ENCODE assay signal across 19 cellular contexts in genomic region chr10:60082341-60083038, GRCh38.
DNase-seq lines count a peak whose midpoint lies in the region; TF ChIP-seq lines count a peak whose summit lies in the region.
"Had no signal": no experiment of that assay in that cellular context is flagged by ENCODE, and none has a peak within 500 bp of the region (broad histone marks: within the 10 kb centered on the region; RNA-seq: fewer than 3 reads in every experiment).

No MANE protein-coding gene starts in this region.

- no peak overlapping the region for H4K8ac ChIP-seq in mesenchymal stem cell (ENCODE audit: low read length)

- H3K27me3 ChIP-seq in GM23248 (replicated peaks; ENCODE audit: insufficient read depth) (no peaks in the 10 kb centered on the region), MG63 (no peaks in the 10 kb centered on the region), mesenchymal stem cell (ENCODE audit: control insufficient read depth in 1 of 2, insufficient read depth in 1 of 2, low read length in 2 of 2) (no peaks in the 10 kb centered on the region), smooth muscle cell (ENCODE audit: low read depth) (no peaks in the 10 kb centered on the region), left ventricle myocardium inferior (ENCODE audit: low read depth) (no peaks in the 10 kb centered on the region)
- H3K27me3 ChIP-seq: colonic mucosa had no signal

- H2AK5ac ChIP-seq in mesenchymal stem cell (ENCODE audit: low read length, severe bottlenecking): no peak overlapping the region

- no peak overlapping the region for H4K91ac ChIP-seq in mesenchymal stem cell (ENCODE audit: low read length)

- no peak overlapping the region for H2BK12ac ChIP-seq in mesenchymal stem cell (ENCODE audit: low read length in 2 of 2)

- no peak overlapping the region for H3K18ac ChIP-seq in mesenchymal stem cell (ENCODE audit: low read depth in 1 of 2, low read length in 2 of 2)

- no peak overlapping the region for H2BK15ac ChIP-seq in mesenchymal stem cell (ENCODE audit: low read depth, poor library complexity, severe bottlenecking)

- no peaks in the 10 kb centered on the region for H3K79me1 ChIP-seq in mesenchymal stem cell (replicated peaks; ENCODE audit: low read length, poor library complexity, severe bottlenecking)

- H3K4me2 ChIP-seq in GM23248 (ENCODE audit: unreplicated experiment) (peak overlapping the region; percentile 32), mesenchymal stem cell (ENCODE audit: low read length, poor library complexity, severe bottlenecking) (no peak overlapping the region), smooth muscle cell (no peak overlapping the region)

- no peak overlapping the region for H3K9ac ChIP-seq in GM23248
- peak overlapping the region; percentile 57 for H3K9ac ChIP-seq in mesenchymal stem cell (ENCODE audit: low read length)
- no peak overlapping the region for H3K9ac ChIP-seq in smooth muscle cell (ENCODE audit: low read depth)

- H3K23ac ChIP-seq in mesenchymal stem cell (ENCODE audit: low read length in 2 of 2): no peak overlapping the region

- in situ Hi-C loops in GM23248 (cut with MboI): no loop called here

- WGBS in GM23248 (ENCODE audit: low coverage in 1 of 2, low lambda C conversion rate in 2 of 2, missing lambda C conversion rate in 2 of 2), 2 experiments: 55 to 56% methylated on average over 10 of the region's 10 CpGs
- 80% methylated on average over 10 of the region's 10 CpGs for WGBS in mesenchymal stem cell
- WGBS in smooth muscle cell (ENCODE audit: low lambda C conversion rate): 68% methylated on average over 10 of the region's 10 CpGs

- TF ChIP-seq CTCF in coronary artery (IDR thresholded peaks at IDR 0.05): no peak
- no peak for TF ChIP-seq CTCF in smooth muscle cell (IDR thresholded peaks at IDR 0.05; ENCODE audit: borderline replicate concordance, insufficient read depth, poor library complexity, severe bottlenecking)
- TF ChIP-seq CTCF in left ventricle myocardium inferior (IDR thresholded peaks at IDR 0.05; ENCODE audit: borderline replicate concordance): no peak

- H2BK120ac ChIP-seq in mesenchymal stem cell (ENCODE audit: low read depth, low read length): no peak overlapping the region

- peak overlapping the region; percentile 58; the same call in 1 of the 2 replicates for H2AFZ ChIP-seq in GM23248
- no peak overlapping the region for H2AFZ ChIP-seq in mesenchymal stem cell (ENCODE audit: low read depth, low read length)
- H2AFZ ChIP-seq in smooth muscle cell (ENCODE audit: low read depth): no peak overlapping the region

- no peak overlapping the region for H3K4ac ChIP-seq in mesenchymal stem cell (ENCODE audit: low read depth in 1 of 2, low read length in 2 of 2)

- no peak overlapping the region for H3K14ac ChIP-seq in mesenchymal stem cell (ENCODE audit: low read length in 2 of 2)

- H3K4me3 ChIP-seq in GM23248 (0 out of 2 replicates have a peak overlapping the region, but pooled peaks have one; percentile 4), MG63 (peak overlapping the region; percentile 26), coronary artery (peak overlapping the region; percentile 31), mesenchymal stem cell (ENCODE audit: insufficient read depth in 1 of 2, low read depth in 1 of 2, low read length in 2 of 2) (no peak overlapping the region), smooth muscle cell (no peak overlapping the region), left ventricle myocardium inferior (no peak overlapping the region)
- H3K4me3 ChIP-seq: colonic mucosa had no signal

- intact Hi-C loops in left ventricle myocardium inferior (cut with micrococcal nuclease): no loop called here

- H3K79me2 ChIP-seq in GM23248 (ENCODE audit: insufficient read depth): no peaks in the 10 kb centered on the region
- H3K79me2 ChIP-seq in smooth muscle cell (ENCODE audit: low read depth): no peaks in the 10 kb centered on the region

- no peaks in the 10 kb centered on the region for H3K9me3 ChIP-seq in GM23248 (ENCODE audit: low read depth)
- no peaks in the 10 kb centered on the region for H3K9me3 ChIP-seq in MG63
- no peaks in the 10 kb centered on the region for H3K9me3 ChIP-seq in mesenchymal stem cell (ENCODE audit: control insufficient read depth, low read length)
- H3K9me3 ChIP-seq in smooth muscle cell (replicated peaks; ENCODE audit: low read depth): no peaks in the 10 kb centered on the region
- no peaks in the 10 kb centered on the region for H3K9me3 ChIP-seq in left ventricle myocardium inferior (replicated peaks)
- H3K9me3 ChIP-seq: colonic mucosa had no signal

- H3F3A ChIP-seq in GM23248 (ENCODE audit: insufficient read depth) (no peaks in the 10 kb centered on the region), smooth muscle cell (ENCODE audit: low read depth) (no peaks in the 10 kb centered on the region)

- no peaks in the 10 kb centered on the region for H3K36me3 ChIP-seq in GM23248 (ENCODE audit: low read depth)
- no peaks in the 10 kb centered on the region for H3K36me3 ChIP-seq in MG63
- no peaks in the 10 kb centered on the region for H3K36me3 ChIP-seq in mesenchymal stem cell (ENCODE audit: control insufficient read depth in 1 of 2, insufficient read depth in 2 of 2, low read depth in 1 of 2, low read length in 2 of 2)
- H3K36me3 ChIP-seq in smooth muscle cell (ENCODE audit: low read depth): peaks cover 9% of the 10 kb centered on the region
- peaks cover 43% of the 10 kb centered on the region for H3K36me3 ChIP-seq in left ventricle myocardium inferior
- H3K36me3 ChIP-seq: colonic mucosa had no signal

- no peaks in the 10 kb centered on the region for H3K9me2 ChIP-seq in GM23248 (ENCODE audit: insufficient read depth)

- DNase-seq in GM23248 (peak; percentile 10), MG63 (no peak), coronary artery (ENCODE audit: low spot score) (no peak), mesenchymal stem cell (no peak), NCI-H2171 (lab: John Stamatoyannopoulos, UW) (no peak), smooth muscle cell (lab: John Stamatoyannopoulos, UW; ENCODE audit: unreplicated experiment) (no peak), NCI-H774 (lab: John Stamatoyannopoulos, UW) (no peak), left ventricle myocardium inferior (no peak)
- DNase-seq: activated CD4-positive, alpha-beta T cell treated with anti-CD3 and anti-CD28 coated beads for 4 hours; activated CD8-positive, alpha-beta memory T cell treated with anti-CD3 and anti-CD28 coated beads for 24 hours; activated naive CD4-positive, alpha-beta T cell treated with Interleukin-2 at 50 U/mL for 16 hours; activated T-cell treated with anti-CD3 and anti-CD28 coated beads, Interleukin-2, amount 50 U/mL, for 24 hours; amniotic stem cell; colonic mucosa; NCI-H1436; NCI-H526 treated with DMSO at 0.1 percent for 48 hours; occipital lobe; small intestine had no signal

- H3K27ac ChIP-seq in GM23248 (no peak overlapping the region), coronary artery (no peak overlapping the region), mesenchymal stem cell (ENCODE audit: low read length, poor library complexity, severe bottlenecking) (no peak overlapping the region), smooth muscle cell (ENCODE audit: low read depth) (no peak overlapping the region), left ventricle myocardium inferior (replicated peaks) (no peak overlapping the region)
- H3K27ac ChIP-seq: colonic mucosa, HL-60 had no signal

- no peak overlapping the region for H2BK5ac ChIP-seq in mesenchymal stem cell (ENCODE audit: low read depth, low read length, poor library complexity, severe bottlenecking)

- H3K4me1 ChIP-seq in GM23248 (ENCODE audit: insufficient read depth): no peaks in the 10 kb centered on the region
- H3K4me1 ChIP-seq in mesenchymal stem cell (ENCODE audit: control insufficient read depth, insufficient read depth, low read depth, low read length): no peaks in the 10 kb centered on the region
- H3K4me1 ChIP-seq in smooth muscle cell (ENCODE audit: low read depth): no peaks in the 10 kb centered on the region
- H3K4me1 ChIP-seq in left ventricle myocardium inferior: no peaks in the 10 kb centered on the region
- H3K4me1 ChIP-seq: colonic mucosa had no signal

- no peaks in the 10 kb centered on the region for H4K20me1 ChIP-seq in GM23248 (ENCODE audit: insufficient read depth)
- no peaks in the 10 kb centered on the region for H4K20me1 ChIP-seq in smooth muscle cell (ENCODE audit: low read depth)

Comparison
In these comparisons a context has a peak if more than half of its experiments do, and no peak if none do; other contexts are left out.
1. H3K4me3 ChIP-seq: peak in GM23248 (single experiment), MG63 (single experiment) and coronary artery (single experiment); none in mesenchymal stem cell (0 of 2), smooth muscle cell (single experiment) and left ventricle myocardium inferior (single experiment).